In genomic region chr5:34039398-34040157, GRCh38 we compare ENCODE assay signal across 19 cellular contexts. TPM values are rescaled to one million over a fixed set of nuclear protein-coding genes. Genes with fewer than 3 reads are reported as not detected.
A peak's percentile ranks its signal among the peaks of the same experiment; 100 is the strongest.
DNase-seq lines count a peak whose midpoint lies in the region; ATAC-seq and TF ChIP-seq lines count a peak whose summit lies in the region.
"Had no signal": no experiment of that assay in that cellular context is flagged by ENCODE, and none has a peak within 500 bp of the region (broad histone marks: within the 10 kb centered on the region; RNA-seq: fewer than 3 reads in every experiment).

No MANE protein-coding gene starts in this region.

- DNase-seq in GM03348 (ENCODE audit: low spot score): peak; percentile 41
- DNase-seq in NCI-H460 (ENCODE audit: extremely low read depth, low read depth): peak; percentile 20
- DNase-seq in esophagus muscularis mucosa (ENCODE audit: extremely low spot score): peak; percentile 50
- no peak for DNase-seq in mesenchymal stem cell
- no peak for DNase-seq in activated naive CD4-positive, alpha-beta T cell treated with anti-CD3 and anti-CD28 coated beads for 36 hours
- no peak for DNase-seq in aorta
- no peak for DNase-seq in DMS153 (lab: John Stamatoyannopoulos, UW)
- DNase-seq: EL, H9, KBM-7, NCI-H1092, NCI-H2081 treated with DMSO at 0.1 percent for 48 hours, NCI-H524, Peyer's patch had no signal

- intact Hi-C loops in esophagus muscularis mucosa (cut with DNase I): no loop called here
- intact Hi-C loops in activated naive CD4-positive, alpha-beta T cell treated with anti-CD3 and anti-CD28 coated beads for 36 hours (cut with micrococcal nuclease): no loop called here
- intact Hi-C loops in aorta (cut with DNase I): no loop called here

- no peak overlapping the region for H4K8ac ChIP-seq in mesenchymal stem cell (ENCODE audit: low read length)

- no peak for TF ChIP-seq EP300 in esophagus muscularis mucosa (IDR thresholded peaks at IDR 0.05)

- WGBS in esophagus muscularis mucosa: 95% methylated on average over 10 of the region's 10 CpGs
- WGBS in mesenchymal stem cell: 94% methylated on average over 8 of the region's 10 CpGs
- WGBS in aorta, 2 donors: 96 to 98% methylated on average over 10 of the region's 10 CpGs

- H3K14ac ChIP-seq in mesenchymal stem cell (ENCODE audit: low read length in 2 of 2): no peak overlapping the region

- H3K27me3 ChIP-seq in esophagus muscularis mucosa: no peaks in the 10 kb centered on the region
- H3K27me3 ChIP-seq in mesenchymal stem cell (ENCODE audit: control insufficient read depth in 1 of 2, insufficient read depth in 1 of 2, low read length in 2 of 2): no peaks in the 10 kb centered on the region
- no peaks in the 10 kb centered on the region for H3K27me3 ChIP-seq in aorta (ENCODE audit: control insufficient read depth in 1 of 2, insufficient read depth in 2 of 2, low read length in 1 of 2)
- H3K27me3 ChIP-seq: Peyer's patch had no signal

- no peak overlapping the region for H2BK15ac ChIP-seq in mesenchymal stem cell (ENCODE audit: low read depth, poor library complexity, severe bottlenecking)

- no peak overlapping the region for H3K4me3 Mint-ChIP-seq in activated naive CD4-positive, alpha-beta T cell treated with anti-CD3 and anti-CD28 coated beads for 36 hours
- H3K4me3 Mint-ChIP-seq: H9 had no signal

- H3K36me3 ChIP-seq in esophagus muscularis mucosa (peaks cover 0 to 10% (median 4%) of the 10 kb centered on the region in 4 donors), mesenchymal stem cell (ENCODE audit: control insufficient read depth in 1 of 2, insufficient read depth in 2 of 2, low read depth in 1 of 2, low read length in 2 of 2) (peaks cover 0 to 8% of the 10 kb centered on the region in 2 experiments), aorta (ENCODE audit: control insufficient read depth in 1 of 2, insufficient read depth in 2 of 2, low read length in 1 of 2) (peaks cover 0 to 3% of the 10 kb centered on the region in 2 donors)
- H3K36me3 ChIP-seq: Peyer's patch had no signal

- H3K4me3 ChIP-seq in esophagus muscularis mucosa (no peak overlapping the region), mesenchymal stem cell (ENCODE audit: insufficient read depth in 1 of 2, low read depth in 1 of 2, low read length in 2 of 2) (no peak overlapping the region), aorta (ENCODE audit: low read length in 2 of 2) (no peak overlapping the region)
- H3K4me3 ChIP-seq: A549, Peyer's patch, SK-N-MC had no signal

- no peak overlapping the region for H3K23ac ChIP-seq in mesenchymal stem cell (ENCODE audit: low read length in 2 of 2)

- H2BK120ac ChIP-seq in mesenchymal stem cell (ENCODE audit: low read depth, low read length): no peak overlapping the region

- H3K9ac ChIP-seq in mesenchymal stem cell (ENCODE audit: low read length): no peak overlapping the region

- H3K27ac ChIP-seq in esophagus muscularis mucosa (replicated peaks in 1 of 4) (peak overlapping the region in 1 of 4 donors; percentile 29), mesenchymal stem cell (ENCODE audit: low read length, poor library complexity, severe bottlenecking) (no peak overlapping the region), aorta (ENCODE audit: low read depth in 1 of 2, low read length in 2 of 2) (no peak overlapping the region)
- H3K27ac ChIP-seq: A549, C4-2B, Peyer's patch, SK-N-MC had no signal

- no peaks in the 10 kb centered on the region for H3K79me1 ChIP-seq in mesenchymal stem cell (replicated peaks; ENCODE audit: low read length, poor library complexity, severe bottlenecking)

- ATAC-seq in aorta (ENCODE audit: low FRiP score): no peak
- ATAC-seq in HG02852 (IDR thresholded peaks at IDR 0.05; ENCODE audit: unreplicated experiment): no peak
- ATAC-seq: A549, Right ventricle myocardium inferior had no signal

- no peaks in the 10 kb centered on the region for H3K9me3 Mint-ChIP-seq in activated naive CD4-positive, alpha-beta T cell treated with anti-CD3 and anti-CD28 coated beads for 36 hours

- H3K36me3 Mint-ChIP-seq in activated naive CD4-positive, alpha-beta T cell treated with anti-CD3 and anti-CD28 coated beads for 36 hours (ENCODE audit: low read depth): peaks cover 11% of the 10 kb centered on the region

- no peak overlapping the region for H4K91ac ChIP-seq in mesenchymal stem cell (ENCODE audit: low read length)

- H3K27ac Mint-ChIP-seq in activated naive CD4-positive, alpha-beta T cell treated with anti-CD3 and anti-CD28 coated beads for 36 hours: no peak overlapping the region

- H3K4ac ChIP-seq in mesenchymal stem cell (ENCODE audit: low read depth in 1 of 2, low read length in 2 of 2): no peak overlapping the region

- TF ChIP-seq CTCF in esophagus muscularis mucosa (IDR thresholded peaks at IDR 0.05): no peak

- H2BK5ac ChIP-seq in mesenchymal stem cell (ENCODE audit: low read depth, low read length, poor library complexity, severe bottlenecking): no peak overlapping the region

- CTCF ChIA-PET in activated naive CD4-positive, alpha-beta T cell treated with anti-CD3 and anti-CD28 coated beads for 36 hours (lab: Charles Lee): no interaction called here

- H3K27me3 Mint-ChIP-seq in activated naive CD4-positive, alpha-beta T cell treated with anti-CD3 and anti-CD28 coated beads for 36 hours (ENCODE audit: low read depth): no peaks in the 10 kb centered on the region

- H3K9me3 ChIP-seq in esophagus muscularis mucosa: no peaks in the 10 kb centered on the region
- H3K9me3 ChIP-seq in mesenchymal stem cell (ENCODE audit: control insufficient read depth, low read length): no peaks in the 10 kb centered on the region
- no peaks in the 10 kb centered on the region for H3K9me3 ChIP-seq in aorta (ENCODE audit: control insufficient read depth, low read length)
- H3K9me3 ChIP-seq: A549, Peyer's patch had no signal

- H3K4me1 ChIP-seq in esophagus muscularis mucosa (peaks cover 17 to 46% (median 26%) of the 10 kb centered on the region in 4 donors), mesenchymal stem cell (ENCODE audit: control insufficient read depth, insufficient read depth, low read depth, low read length) (peaks cover 11% of the 10 kb centered on the region), aorta (ENCODE audit: control insufficient read depth in 1 of 2, insufficient read depth in 2 of 2, low read length in 2 of 2) (peaks cover 0 to 10% of the 10 kb centered on the region in 2 donors)

- H2AFZ ChIP-seq in mesenchymal stem cell (ENCODE audit: low read depth, low read length): no peak overlapping the region

- no peak overlapping the region for H2BK12ac ChIP-seq in mesenchymal stem cell (ENCODE audit: low read length in 2 of 2)

- no peak for TF ChIP-seq POLR2A in esophagus muscularis mucosa (IDR thresholded peaks at IDR 0.05; ENCODE audit: low read depth)

- no peak overlapping the region for H3K4me2 ChIP-seq in mesenchymal stem cell (ENCODE audit: low read length, poor library complexity, severe bottlenecking)
- H3K4me2 ChIP-seq: A549 had no signal

- no peaks in the 10 kb centered on the region for H3K4me1 Mint-ChIP-seq in activated naive CD4-positive, alpha-beta T cell treated with anti-CD3 and anti-CD28 coated beads for 36 hours (ENCODE audit: low read depth)

- peak overlapping the region; percentile 23 for H2AK5ac ChIP-seq in mesenchymal stem cell (ENCODE audit: low read length, severe bottlenecking)

- H3K18ac ChIP-seq in mesenchymal stem cell (ENCODE audit: low read depth in 1 of 2, low read length in 2 of 2): no peak overlapping the region

RNA-seq across cellular contexts. Expression of gene C1QTNF3, which starts 3.4 kb away (rescaled TPM):
- 0.49 and 0.69 TPM in 2 replicates for total RNA-seq in NCI-H460 (2014; rRNA removed; shearing (Covaris generic))
- polyA plus RNA-seq in NCI-H460 (2014; cell fraction: nucleus; rRNA removed): 3.0 and 3.7 TPM in 2 replicates
- 10 to 100 TPM in 3 of 4 donors, 1 to 10 TPM in 1; 4.8 to 32.8 (median 18.1) TPM for total RNA-seq in esophagus muscularis mucosa
- polyA plus RNA-seq in mesenchymal stem cell (2013, experiment 1 of 2): 0.43 TPM
- polyA plus RNA-seq in mesenchymal stem cell (2013, experiment 2 of 2): 0.36 TPM
- total RNA-seq in activated naive CD4-positive, alpha-beta T cell treated with anti-CD3 and anti-CD28 coated beads for 36 hours: 1 to 10 TPM; 1.1 to 1.7 TPM
- total RNA-seq in aorta: 10 to 100 TPM in 1 of 2 donors, 1 to 10 TPM in 1; 5.6 to 38.8 TPM
- polyA plus RNA-seq in aorta: 1 to 10 TPM in 1 of 2 donors, not detected in 1; 3.1 TPM

RNA-seq across cellular contexts. Expression of gene AMACR, which starts 31.7 kb away (rescaled TPM):
- 8.3 and 10.4 TPM in 2 replicates for total RNA-seq in NCI-H460 (2014; rRNA removed; shearing (Covaris generic))
- polyA plus RNA-seq in NCI-H460 (2014; cell fraction: nucleus; rRNA removed): 8.7 and 14.3 TPM in 2 replicates
- 10 to 100 TPM in 2 of 4 donors, 1 to 10 TPM in 2; 6.1 to 12.7 (median 9.5) TPM for total RNA-seq in esophagus muscularis mucosa
- 8.2 TPM for polyA plus RNA-seq in mesenchymal stem cell (2013, experiment 1 of 2)
- polyA plus RNA-seq in mesenchymal stem cell (2013, experiment 2 of 2): 8.6 TPM
- total RNA-seq in activated naive CD4-positive, alpha-beta T cell treated with anti-CD3 and anti-CD28 coated beads for 36 hours: 10 to 100 TPM in 1 of 2 experiments, 1 to 10 TPM in 1; 8.6 to 10.1 TPM
- 10 to 100 TPM in 1 of 2 donors, 1 to 10 TPM in 1; 5.0 to 11.4 TPM for total RNA-seq in aorta
- 1 to 10 TPM; 6.8 to 8.5 TPM for polyA plus RNA-seq in aorta

RNA-seq across cellular contexts. Expression of gene SLC45A2, which starts 55.1 kb away (rescaled TPM):
- not detected in 2 replicates for total RNA-seq in NCI-H460 (2014; rRNA removed; shearing (Covaris generic))
- polyA plus RNA-seq in NCI-H460 (2014; cell fraction: nucleus; rRNA removed): not detected in 2 replicates
- total RNA-seq in esophagus muscularis mucosa: under 1 TPM in 1 of 4 donors, not detected in 3; 0.26 TPM
- polyA plus RNA-seq in mesenchymal stem cell (2013, experiment 1 of 2): 0.28 TPM
- polyA plus RNA-seq in mesenchymal stem cell (2013, experiment 2 of 2): 0.23 TPM
- total RNA-seq in activated naive CD4-positive, alpha-beta T cell treated with anti-CD3 and anti-CD28 coated beads for 36 hours: not detected
- under 1 TPM; 0.36 to 0.54 TPM for total RNA-seq in aorta
- not detected for polyA plus RNA-seq in aorta
- total RNA-seq: H9, Peyer's patch, Right ventricle myocardium inferior had no signal
- polyA plus RNA-seq: A549 had no signal

Comparison
In these comparisons a context has a peak if more than half of its experiments do, and no peak if none do; other contexts are left out.
1. DNase-seq: peak in GM03348 (single experiment), NCI-H460 (single experiment) and esophagus muscularis mucosa (single experiment); none in mesenchymal stem cell (single experiment), activated naive CD4-positive, alpha-beta T cell treated with anti-CD3 and anti-CD28 coated beads for 36 hours (single experiment), aorta (0 of 2) and DMS153 (single experiment).